13 cellular contexts compared by ENCODE assay signal in the genomic region with DNA sequence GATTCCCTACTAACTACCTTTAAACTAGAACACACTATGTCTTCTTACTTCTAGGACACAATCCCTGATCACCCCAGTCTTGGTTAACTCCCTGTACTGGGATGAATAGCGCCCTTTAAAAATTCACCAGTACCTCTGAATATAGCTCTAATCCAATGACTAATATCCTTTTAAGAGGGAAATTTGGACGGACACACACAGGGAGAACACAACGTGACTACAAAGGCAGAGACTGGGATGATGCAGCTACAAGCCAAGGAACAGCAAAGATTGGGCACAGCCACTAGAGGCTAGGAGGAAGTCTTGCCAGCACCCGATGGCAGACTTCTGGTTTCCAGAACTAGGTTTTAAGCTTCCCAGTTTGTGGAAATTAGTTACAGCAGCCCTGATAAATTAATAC.
DNase-seq lines count a peak whose midpoint lies in the region; ATAC-seq and TF ChIP-seq lines count a peak whose summit lies in the region.
"Had no signal": no experiment of that assay in that cellular context is flagged by ENCODE, and none has a peak within 500 bp of the region (broad histone marks: within the 10 kb centered on the region; RNA-seq: fewer than 3 reads in every experiment).

No MANE protein-coding gene starts in this region.

- no peak overlapping the region for H3K4me2 ChIP-seq in neuronal stem cell (ENCODE audit: insufficient read depth, low read length, poor library complexity, severe bottlenecking)
- H3K4me2 ChIP-seq: BLaER1 treated with 17β-estradiol and CSF1 and Interleukin-3, amounts not matched to agents 10 nM and 100 nM; SK-N-SH had no signal

- peaks cover 3% of the 10 kb centered on the region for H3K9me3 Mint-ChIP-seq in activated T-helper 17 cell treated with anti-CD3 and anti-CD28 coated beads, Interleukin-2, amount 50 U/mL, for 72 hours

- H2AFZ ChIP-seq in neuronal stem cell (ENCODE audit: low read length) = no peak overlapping the region

- H3K27me3 ChIP-seq in foreskin keratinocyte (no peaks in the 10 kb centered on the region), neuronal stem cell (ENCODE audit: control insufficient read depth in 3 of 3, insufficient read depth in 3 of 3, low read depth in 1 of 3, low read length in 3 of 3) (no peaks in the 10 kb centered on the region)
- H3K27me3 ChIP-seq: BLaER1 treated with 17β-estradiol and CSF1 and Interleukin-3, amounts not matched to agents 10 nM and 100 nM had no signal

- H2BK120ac ChIP-seq in neuronal stem cell (ENCODE audit: low read depth, low read length) = no peak overlapping the region

- H3K27me3 Mint-ChIP-seq in activated T-helper 17 cell treated with anti-CD3 and anti-CD28 coated beads, Interleukin-2, amount 50 U/mL, for 72 hours = peaks cover 18% of the 10 kb centered on the region

- no peak overlapping the region for H4K91ac ChIP-seq in neuronal stem cell (ENCODE audit: low read depth, low read length, poor library complexity)

- H3K14ac ChIP-seq in neuronal stem cell (ENCODE audit: low read length) = no peak overlapping the region

- DNase-seq in HT1080 (ENCODE audit: low read depth) (peak; percentile 15), foreskin keratinocyte (no peak), neuronal stem cell (ENCODE audit: low spot score) (no peak), DMS153 treated with DMSO at 0.1 percent for 48 hours (lab: John Stamatoyannopoulos, UW; ENCODE audit: unreplicated experiment) (no peak), NCI-H748 treated with DMSO at 0.1 percent for 48 hours (lab: John Stamatoyannopoulos, UW) (no peak)
- DNase-seq: KG1, NCI-H187 treated with DMSO at 0.1 percent for 48 hours, NCI-H446, SK-N-SH had no signal

- H3K4me1 ChIP-seq in foreskin keratinocyte (peaks cover 9% of the 10 kb centered on the region), neuronal stem cell (ENCODE audit: control insufficient read depth in 2 of 2, insufficient read depth in 1 of 2, low read depth in 1 of 2, low read length in 2 of 2) (no peaks in the 10 kb centered on the region)

- no peaks in the 10 kb centered on the region for H3K9me3 ChIP-seq in neuronal stem cell (replicated peaks in 1 of 2; ENCODE audit: control insufficient read depth in 2 of 2, insufficient read depth in 1 of 2, low read depth in 1 of 2, low read length in 2 of 2)
- H3K9me3 ChIP-seq: SK-N-SH had no signal

- peak overlapping the region; percentile 31 for H3K27ac Mint-ChIP-seq in activated T-helper 17 cell treated with anti-CD3 and anti-CD28 coated beads, Interleukin-2, amount 50 U/mL, for 72 hours

- peaks cover 2 to 90% of the 10 kb centered on the region in 2 donors for H3K36me3 ChIP-seq in neuronal stem cell (replicated peaks in 1 of 2; ENCODE audit: control insufficient read depth in 2 of 2, insufficient read depth in 2 of 2, low read length in 2 of 2)
- H3K36me3 ChIP-seq: BLaER1 treated with 17β-estradiol and CSF1 and Interleukin-3, amounts not matched to agents 10 nM and 100 nM had no signal

- no peak overlapping the region for H3K4me3 Mint-ChIP-seq in activated T-helper 17 cell treated with anti-CD3 and anti-CD28 coated beads, Interleukin-2, amount 50 U/mL, for 72 hours

- no peak overlapping the region for H2BK5ac ChIP-seq in neuronal stem cell (ENCODE audit: low read length)

- H3K18ac ChIP-seq in neuronal stem cell (ENCODE audit: low read length) = no peak overlapping the region

- no peak overlapping the region for H2AK5ac ChIP-seq in neuronal stem cell (ENCODE audit: low read depth, low read length)

- H3K9ac ChIP-seq in neuronal stem cell (ENCODE audit: low read depth, low read length, poor library complexity) = no peak overlapping the region
- H3K9ac ChIP-seq: BLaER1 treated with 17β-estradiol and CSF1 and Interleukin-3, amounts not matched to agents 10 nM and 100 nM; SK-N-SH had no signal

- H3K4ac ChIP-seq in neuronal stem cell (ENCODE audit: low read length) = no peak overlapping the region

- peaks cover 15% of the 10 kb centered on the region for H3K4me1 Mint-ChIP-seq in activated T-helper 17 cell treated with anti-CD3 and anti-CD28 coated beads, Interleukin-2, amount 50 U/mL, for 72 hours

- H3K4me3 ChIP-seq in neuronal stem cell (ENCODE audit: low read length in 2 of 2) = no peak overlapping the region
- H3K4me3 ChIP-seq: BLaER1 treated with 17β-estradiol and CSF1 and Interleukin-3, amounts not matched to agents 10 nM and 100 nM had no signal

- no peak overlapping the region for H2BK15ac ChIP-seq in neuronal stem cell (ENCODE audit: low read length)

- no peak for TF ChIP-seq CTCF in foreskin keratinocyte (conservative IDR thresholded peaks at IDR 0.05)

- peaks cover 2% of the 10 kb centered on the region for H3K79me1 ChIP-seq in neuronal stem cell (ENCODE audit: low read depth, low read length)

- no peak overlapping the region for H4K8ac ChIP-seq in neuronal stem cell (ENCODE audit: low read depth, low read length)

- no peaks in the 10 kb centered on the region for H3K36me3 Mint-ChIP-seq in activated T-helper 17 cell treated with anti-CD3 and anti-CD28 coated beads, Interleukin-2, amount 50 U/mL, for 72 hours (ENCODE audit: low read depth)

- ATAC-seq in activated T-helper 17 cell treated with anti-CD3 and anti-CD28 coated beads, Interleukin-2, amount 50 U/mL, for 72 hours (replicated peaks) = no peak
- peak; percentile 61 for ATAC-seq in foreskin keratinocyte
- no peak for ATAC-seq in GM19023 (IDR thresholded peaks at IDR 0.05; ENCODE audit: unreplicated experiment)
- ATAC-seq: Right ventricle myocardium inferior had no signal

- H3K27ac ChIP-seq in foreskin keratinocyte = no peak overlapping the region
- H3K27ac ChIP-seq in neuronal stem cell (replicated peaks; ENCODE audit: low read length) = no peak overlapping the region
- H3K27ac ChIP-seq: BLaER1 treated with 17β-estradiol and CSF1 and Interleukin-3, amounts not matched to agents 10 nM and 100 nM had no signal

- no peak overlapping the region for H3K23ac ChIP-seq in neuronal stem cell (ENCODE audit: low read depth, low read length, poor library complexity)

- H2BK12ac ChIP-seq in neuronal stem cell (ENCODE audit: low read length) = no peak overlapping the region

- no CpG with 5 or more reads among the region's 4 CpGs for WGBS in neuronal stem cell (ENCODE audit: extremely low coverage in 2 of 2, insufficient read length in 2 of 2, insufficient replicate concordance in 1 of 2), 2 donors
